In the genomic region with DNA sequence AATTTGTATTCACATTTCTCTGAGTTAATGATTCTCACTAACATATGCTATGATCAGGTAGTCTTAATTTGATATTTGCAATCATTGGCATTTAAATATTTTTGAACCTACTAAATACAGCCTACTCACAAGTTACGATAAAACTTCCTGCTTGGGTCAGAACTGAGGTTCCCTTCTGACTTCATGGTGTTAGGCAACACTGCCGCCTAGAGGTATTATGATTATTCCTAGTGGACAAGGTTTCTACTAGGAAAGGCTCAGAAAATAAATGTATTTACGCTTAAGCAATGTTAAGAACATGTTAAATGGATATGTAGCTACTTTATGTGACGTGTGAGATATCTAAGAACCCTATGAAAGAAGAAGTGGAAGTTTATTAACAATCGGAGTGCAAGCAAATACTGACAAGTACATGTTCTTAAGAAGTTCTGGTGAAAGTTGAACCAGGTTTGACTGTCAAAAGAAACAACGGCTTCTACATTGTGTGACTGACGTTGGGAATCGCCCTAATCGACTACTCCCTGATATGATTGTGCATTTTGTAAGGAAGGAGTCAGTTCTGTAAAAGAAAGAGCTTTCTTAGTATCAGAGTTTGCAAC, we compare ENCODE assay signal across 8 cellular contexts.
DNase-seq lines count a peak whose midpoint lies in the region; ATAC-seq and TF ChIP-seq lines count a peak whose summit lies in the region.

No MANE protein-coding gene starts in this region.

- TF ChIP-seq CTCF in HL-60 (IDR thresholded peaks at IDR 0.05; ENCODE audit: insufficient read depth, low read length) (peak; percentile 47), neural crest cell (conservative IDR thresholded peaks at IDR 0.05) (peak; percentile 79)

- peak; percentile 62 for ATAC-seq in effector memory CD8-positive, alpha-beta T cell (replicated peaks)
- ATAC-seq in HG03139 (IDR thresholded peaks at IDR 0.05; ENCODE audit: unreplicated experiment), result no peak

- H3K4me1 Mint-ChIP-seq in effector memory CD8-positive, alpha-beta T cell (ENCODE audit: low read depth in 2 of 2), result no peaks in the 10 kb centered on the region
- no peaks in the 10 kb centered on the region for H3K4me1 Mint-ChIP-seq in neural crest cell

- H3K9me3 Mint-ChIP-seq in effector memory CD8-positive, alpha-beta T cell, result peaks cover 0 to 9% of the 10 kb centered on the region in 2 donors
- no peaks in the 10 kb centered on the region for H3K9me3 Mint-ChIP-seq in neural crest cell

- no peaks in the 10 kb centered on the region for H3K27me3 ChIP-seq in HL-60 (ENCODE audit: insufficient read depth, poor library complexity, severe bottlenecking)

- H3K27ac ChIP-seq in HL-60 (replicated peaks), result no peak overlapping the region

- DNase-seq in activated T-cell treated with anti-CD3 and anti-CD28 coated beads for 24 hours (ENCODE audit: low read depth) (peak; percentile 14), activated T-cell treated with anti-CD3 and anti-CD28 coated beads for 4 hours (no peak), HL-60 (ENCODE audit: low read depth in 1 of 2, low spot score in 1 of 2) (peak; percentile 16 to 67), OCI-M1 (lab: John Stamatoyannopoulos, UW) (peak; percentile 84), neural crest cell (ENCODE audit: low read depth, low spot score) (peak; percentile 14), islet precursor cell (no peak)
- DNase-seq in effector memory CD8-positive, alpha-beta T cell, result peak; percentile 1 to 23 (median 20)

- H3K27me3 Mint-ChIP-seq in effector memory CD8-positive, alpha-beta T cell, result no peaks in the 10 kb centered on the region
- H3K27me3 Mint-ChIP-seq in neural crest cell (ENCODE audit: low read depth), result no peaks in the 10 kb centered on the region

- no peak overlapping the region for H3K27ac Mint-ChIP-seq in effector memory CD8-positive, alpha-beta T cell
- H3K27ac Mint-ChIP-seq in neural crest cell (ENCODE audit: unreplicated experiment), result no peak overlapping the region

- no peak overlapping the region for H3K4me3 ChIP-seq in HL-60 (replicated peaks; ENCODE audit: insufficient read depth, low read length)

- no peaks in the 10 kb centered on the region for H3K36me3 Mint-ChIP-seq in effector memory CD8-positive, alpha-beta T cell (ENCODE audit: insufficient read depth)
- H3K36me3 Mint-ChIP-seq in neural crest cell (ENCODE audit: low read depth), result no peaks in the 10 kb centered on the region

- no peak overlapping the region for H3K4me3 Mint-ChIP-seq in effector memory CD8-positive, alpha-beta T cell
- no peak overlapping the region for H3K4me3 Mint-ChIP-seq in neural crest cell

Comparison
In these comparisons a context has a peak if more than half of its experiments do, and no peak if none do; other contexts are left out.
1. DNase-seq: peak in activated T-cell treated with anti-CD3 and anti-CD28 coated beads for 24 hours (single experiment), HL-60 (2 of 2), OCI-M1 (single experiment), effector memory CD8-positive, alpha-beta T cell (3 of 3) and neural crest cell (single experiment); none in activated T-cell treated with anti-CD3 and anti-CD28 coated beads for 4 hours (single experiment) and islet precursor cell (single experiment).